ENCODE assay signal across 27 cellular contexts in the genomic region with DNA sequence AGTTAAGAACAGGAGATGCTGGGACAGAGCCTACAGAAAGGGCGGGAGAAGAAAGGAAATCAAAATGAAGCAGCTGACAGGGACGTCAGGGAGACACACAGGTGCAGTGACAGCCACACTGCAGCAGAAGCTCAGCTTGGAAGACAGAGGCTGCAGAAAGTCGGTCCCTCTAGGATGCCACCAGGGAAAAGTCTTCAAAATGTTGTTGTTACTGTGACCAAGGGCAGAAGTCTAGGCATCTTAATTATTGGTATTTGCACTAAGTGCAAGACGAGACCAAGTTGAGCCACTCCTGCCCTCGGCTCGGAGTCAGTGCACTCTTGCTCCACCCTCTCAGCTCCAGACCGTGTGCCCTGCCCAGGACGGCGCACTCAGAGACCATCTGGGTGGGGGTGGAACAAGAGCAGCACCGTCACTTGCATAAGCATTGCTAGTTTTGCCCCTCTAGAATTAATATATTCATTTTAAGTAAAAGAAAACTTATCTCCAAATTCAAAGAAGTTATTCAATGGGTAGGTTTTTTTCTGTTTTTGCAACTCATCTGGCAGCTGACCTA. TPM values are rescaled to one million over a fixed set of nuclear protein-coding genes. Genes with fewer than 3 reads are reported as not detected.
DNase-seq lines count a peak whose midpoint lies in the region; ATAC-seq lines count a peak whose summit lies in the region.
"Had no signal": no experiment of that assay in that cellular context is flagged by ENCODE, and none has a peak within 500 bp of the region (broad histone marks: within the 10 kb centered on the region; RNA-seq: fewer than 3 reads in every experiment).

No MANE protein-coding gene starts in this region.

- no peaks in the 10 kb centered on the region for H3K9me3 ChIP-seq in endocrine pancreas (ENCODE audit: control insufficient read depth, low read length)
- H3K9me3 ChIP-seq: left lung, mucosa of descending colon, upper lobe of left lung had no signal

- H3K4me1 ChIP-seq in endocrine pancreas (ENCODE audit: control insufficient read depth, insufficient read depth, low read length), result peaks cover 5% of the 10 kb centered on the region

- H3K36me3 ChIP-seq in endocrine pancreas (ENCODE audit: control insufficient read depth, insufficient read depth, low read length), result no peaks in the 10 kb centered on the region
- H3K36me3 ChIP-seq: left lung, upper lobe of left lung had no signal

- intact Hi-C loops in left ventricle myocardium superior (cut with micrococcal nuclease), result no loop called here

- H3K4me3 ChIP-seq in endocrine pancreas (ENCODE audit: control insufficient read depth, insufficient read depth, low read length), result peak overlapping the region; percentile 78
- H3K4me3 ChIP-seq: GM23338, left lung, mucosa of descending colon, SK-N-MC, upper lobe of left lung had no signal

- ATAC-seq in left ventricle myocardium superior (no peak), HG03025 (IDR thresholded peaks at IDR 0.05; ENCODE audit: low FRiP score, unreplicated experiment) (no peak)
- ATAC-seq: GM23338, left lung, mucosa of descending colon, right cardiac atrium had no signal

- H3K9ac ChIP-seq in endocrine pancreas (ENCODE audit: control insufficient read depth, insufficient read depth, low read length), result no peak overlapping the region

- DNase-seq in NCI-H1417 (lab: John Stamatoyannopoulos, UW), result peak in 2 of 3 experiments; percentile 34 to 68
- no peak for DNase-seq in NCI-H1417 treated with DMSO at 0.1 percent for 48 hours (lab: John Stamatoyannopoulos, UW)
- DNase-seq in NCI-H146 (lab: John Stamatoyannopoulos, UW), result peak; percentile 61
- peak; percentile 72 for DNase-seq in pons (ENCODE audit: low spot score)
- no peak for DNase-seq in left ventricle myocardium superior
- DNase-seq in HPDE6-E6E7 (ENCODE audit: extremely low spot score), result no peak
- DNase-seq: activated CD4-positive, alpha-beta T cell treated with anti-CD3 and anti-CD28 coated beads for 1 hour; activated effector memory CD4-positive, alpha-beta T cell treated with Interleukin-2 at 50 U/mL for 16 hours; amniotic stem cell; cerebellar nuclear complex; effector memory CD4-positive, alpha-beta T cell; KG1; left lung; mucosa of descending colon; NCI-H1048; NCI-H2107; NCI-H748 treated with DMSO at 0.1 percent for 48 hours; right cardiac atrium; stimulated activated naive CD4-positive, alpha-beta T cell; T1000; upper lobe of left lung had no signal

- H3K27me3 ChIP-seq in endocrine pancreas (ENCODE audit: control insufficient read depth, insufficient read depth, low read length), result no peaks in the 10 kb centered on the region

RNA-seq across cellular contexts. Expression of a gene that starts 2.6 kb away (rescaled TPM):
- total RNA-seq in left ventricle myocardium superior, result not detected
- total RNA-seq: G401, osteoblast, right cardiac atrium had no signal

RNA-seq across cellular contexts. Expression of a gene that starts 36.7 kb away (rescaled TPM):
- 18.2 TPM for total RNA-seq in left ventricle myocardium superior

Comparison
In these comparisons a context has a peak if more than half of its experiments do, and no peak if none do; other contexts are left out.
1. DNase-seq: peak in NCI-H1417 (2 of 3), NCI-H146 (single experiment) and pons (single experiment); none in NCI-H1417 treated with DMSO at 0.1 percent for 48 hours (single experiment), left ventricle myocardium superior (single experiment) and HPDE6-E6E7 (single experiment).